ENCODE assay signal across 30 cellular contexts in the genomic region with DNA sequence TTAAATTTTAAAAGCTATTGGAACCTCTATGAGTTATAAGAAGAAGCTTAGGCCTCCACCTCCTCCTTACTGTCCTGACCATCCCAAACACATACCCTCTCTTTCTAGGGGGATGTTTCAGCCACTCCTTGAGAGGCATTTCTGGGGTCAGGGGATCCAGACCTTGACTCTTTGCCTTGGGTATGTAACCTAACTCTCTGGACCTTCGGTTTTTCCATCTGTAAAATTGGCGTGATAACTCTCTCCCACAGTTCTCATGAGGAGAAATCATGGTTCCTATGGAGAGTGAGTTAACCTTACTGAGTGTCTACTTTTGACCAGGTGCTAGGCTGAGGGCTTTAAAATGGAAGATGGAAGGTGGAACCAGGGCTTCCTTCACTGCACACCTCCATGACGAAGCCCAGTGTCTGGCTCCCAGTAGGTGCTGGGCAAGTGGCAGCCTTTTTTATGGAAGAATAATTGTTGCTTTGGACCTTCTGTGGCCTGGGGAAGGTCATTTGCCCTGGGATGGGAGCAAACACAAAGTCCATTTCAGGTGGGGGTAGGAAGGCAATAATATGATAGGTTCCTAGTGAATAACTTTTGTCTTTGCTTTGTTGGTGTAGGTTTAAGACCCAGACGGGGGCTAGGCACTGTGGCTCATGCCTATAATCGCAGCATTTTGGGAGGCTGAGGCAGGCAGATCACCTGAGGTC.
"Had no signal": no experiment of that assay in that cellular context is flagged by ENCODE, and none has a peak within 500 bp of the region (broad histone marks: within the 10 kb centered on the region; RNA-seq: fewer than 3 reads in every experiment).

No MANE protein-coding gene starts in this region.

- H3K27me3 Mint-ChIP-seq: naive thymus-derived CD8-positive, alpha-beta T cell; stimulated activated naive CD8-positive, alpha-beta T cell treated with anti-CD3 and anti-CD28 coated beads, Interleukin-15, Interleukin-2, amounts not matched to agents 100 ng/mL and 50 ng/mL, for 24 hours had no signal

- H3K9me3 Mint-ChIP-seq: immature natural killer cell; naive thymus-derived CD8-positive, alpha-beta T cell; nephron; neural crest cell; stimulated activated naive CD8-positive, alpha-beta T cell treated with anti-CD3 and anti-CD28 coated beads, Interleukin-15, Interleukin-2, amounts not matched to agents 100 ng/mL and 50 ng/mL, for 24 hours had no signal

- H3K4me3 Mint-ChIP-seq: immature natural killer cell; naive thymus-derived CD8-positive, alpha-beta T cell; nephron; neural crest cell; stimulated activated naive CD8-positive, alpha-beta T cell treated with anti-CD3 and anti-CD28 coated beads, Interleukin-15, Interleukin-2, amounts not matched to agents 100 ng/mL and 50 ng/mL, for 24 hours had no signal

- ATAC-seq: left colon; lower lobe of right lung; naive thymus-derived CD8-positive, alpha-beta T cell; sciatic nerve had no signal

- DNase-seq: head of caudate nucleus; hypothalamus; immature natural killer cell; kidney; left colon; left ventricle myocardium inferior; lower lobe of right lung; mammary epithelial cell; mesenchymal stem cell; naive thymus-derived CD8-positive, alpha-beta T cell; occipital lobe; stimulated activated CD4-positive, alpha-beta T cell treated with anti-CD3 and anti-CD28 coated beads, Interleukin-12 subunit alpha, Interleukin-12 subunit beta, amount 100 ng/mL, for 4 hours; stimulated activated CD4-positive, alpha-beta T cell treated with anti-CD3 and anti-CD28 coated beads, Interleukin-15, amount 100 ng/mL, for 24 hours; stimulated activated CD4-positive, alpha-beta T cell treated with anti-CD3 and anti-CD28 coated beads, Interleukin-2, amount 100 ng/mL, for 24 hours; stimulated activated CD4-positive, alpha-beta T cell treated with anti-CD3 and anti-CD28 coated beads, Interleukin-4, amount 100 ng/mL, for 1 hour; stimulated activated naive CD4-positive, alpha-beta T cell; upper lobe of left lung had no signal

- H3K27ac ChIP-seq: left ventricle myocardium inferior, lower lobe of right lung, neutrophil, parathyroid adenoma, right atrium auricular region, skin epidermis, suprapubic skin, thoracic aorta, upper lobe of left lung, vagina had no signal

- H3K9ac ChIP-seq: parathyroid adenoma had no signal

- H3K9me3 ChIP-seq: left ventricle myocardium inferior, lower lobe of right lung, neutrophil, right atrium auricular region, suprapubic skin, thoracic aorta, tibial nerve, upper lobe of left lung, vagina had no signal

- H3K4me3 ChIP-seq: left ventricle myocardium inferior, lower lobe of right lung, right atrium auricular region, skin epidermis, suprapubic skin, thoracic aorta, tibial nerve, upper lobe of left lung, vagina had no signal

- H3K36me3 ChIP-seq: neutrophil, vagina had no signal

- H3K27me3 ChIP-seq: right atrium auricular region, suprapubic skin, tibial nerve, upper lobe of left lung, vagina had no signal

- H3K27ac Mint-ChIP-seq: nephron; stimulated activated naive CD8-positive, alpha-beta T cell treated with anti-CD3 and anti-CD28 coated beads, Interleukin-15, Interleukin-2, amounts not matched to agents 100 ng/mL and 50 ng/mL, for 24 hours had no signal

- FAIRE-seq: islet of Langerhans, kidney had no signal
